ENCODE assay signal across 26 cellular contexts in the genomic region with DNA sequence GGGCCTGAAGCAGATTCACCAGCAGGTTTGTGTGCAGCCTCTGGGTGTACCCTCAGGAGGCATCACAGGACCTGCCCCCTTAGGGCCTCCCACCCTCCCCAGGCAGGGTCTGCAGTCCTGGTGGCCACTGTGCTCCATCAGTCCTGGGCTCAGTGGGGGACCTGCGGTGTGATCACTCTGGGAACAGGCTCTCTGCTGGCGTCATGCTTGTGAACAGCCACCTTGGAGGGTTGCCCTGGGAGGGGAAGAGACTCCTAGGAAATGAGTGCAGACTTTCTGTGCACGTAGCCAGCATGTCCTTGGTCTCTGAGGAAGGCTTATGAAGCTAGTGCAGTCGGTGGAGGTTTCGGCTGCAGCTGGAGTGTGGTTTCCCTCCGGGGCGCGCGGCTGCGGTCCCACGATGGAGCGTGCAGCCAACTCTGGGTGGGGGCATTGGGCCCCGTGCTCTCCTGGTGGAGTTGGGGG.
DNase-seq lines count a peak whose midpoint lies in the region; ATAC-seq and TF ChIP-seq lines count a peak whose summit lies in the region.
"Had no signal": no experiment of that assay in that cellular context is flagged by ENCODE, and none has a peak within 500 bp of the region (broad histone marks: within the 10 kb centered on the region; RNA-seq: fewer than 3 reads in every experiment).

No MANE protein-coding gene starts in this region.

- H3K9me3 ChIP-seq in Peyer's patch: no peaks in the 10 kb centered on the region
- H3K9me3 ChIP-seq: HAP-1, right lobe of liver, thyroid gland had no signal

- H3K4me1 Mint-ChIP-seq in activated naive CD8-positive, alpha-beta T cell treated with anti-CD3 and anti-CD28 coated beads, Interleukin-2, amount 10 ng/mL, durations not matched to agents 7 days and 5 days: peaks cover 19% of the 10 kb centered on the region
- H3K4me1 Mint-ChIP-seq in activated naive CD8-positive, alpha-beta T cell treated with anti-CD3 and anti-CD28 coated beads for 36 hours: peaks cover 24% of the 10 kb centered on the region
- peaks cover 10% of the 10 kb centered on the region for H3K4me1 Mint-ChIP-seq in brain
- peaks cover 11 to 35% (median 30%) of the 10 kb centered on the region in 4 donors for H3K4me1 Mint-ChIP-seq in naive thymus-derived CD8-positive, alpha-beta T cell
- H3K4me1 Mint-ChIP-seq: activated T-helper 17 cell treated with anti-CD3 and anti-CD28 coated beads, Interleukin-2, amount 50 U/mL, for 72 hours had no signal

- no peak for DNase-seq in activated naive CD8-positive, alpha-beta T cell treated with anti-CD3 and anti-CD28 coated beads, Interleukin-2, amount 10 ng/mL, durations not matched to agents 7 days and 5 days
- no peak for DNase-seq in activated naive CD8-positive, alpha-beta T cell treated with anti-CD3 and anti-CD28 coated beads for 36 hours
- DNase-seq in naive thymus-derived CD8-positive, alpha-beta T cell: peak in 1 of 10 donors; percentile 38
- DNase-seq in caudate nucleus (lab: John Stamatoyannopoulos, UW) (no peak), Peyer's patch (no peak)
- DNase-seq: activated CD4-positive, alpha-beta T cell treated with anti-CD3 and anti-CD28 coated beads, Interleukin-2, amount 10 ng/mL, durations not matched to agents 7 days and 5 days; AML-193; COR-L47; erythroblast; foreskin melanocyte; Karpas-422; NCI-H1694 treated with DMSO at 0.1 percent for 48 hours; NCI-H2171 treated with DMSO at 0.1 percent for 48 hours; NCI-H69; right lobe of liver; stimulated activated naive CD8-positive, alpha-beta T cell treated with anti-CD3 and anti-CD28 coated beads, Interleukin-15, Interleukin-2, amounts not matched to agents 100 U/mL and 50 U/mL, for 24 hours; thyroid gland; WERI-Rb-1 had no signal

- peak overlapping the region; percentile 62 for H3K27ac Mint-ChIP-seq in activated naive CD8-positive, alpha-beta T cell treated with anti-CD3 and anti-CD28 coated beads, Interleukin-2, amount 10 ng/mL, durations not matched to agents 7 days and 5 days
- H3K27ac Mint-ChIP-seq in activated naive CD8-positive, alpha-beta T cell treated with anti-CD3 and anti-CD28 coated beads for 36 hours: no peak overlapping the region
- peak overlapping the region in 4 of 5 experiments; percentile 31 to 89 (median 56) for H3K27ac Mint-ChIP-seq in brain
- H3K27ac Mint-ChIP-seq in naive thymus-derived CD8-positive, alpha-beta T cell: peak overlapping the region; percentile 52 to 95 (median 83)
- H3K27ac Mint-ChIP-seq: activated T-helper 17 cell treated with anti-CD3 and anti-CD28 coated beads, Interleukin-2, amount 50 U/mL, for 72 hours; natural killer cell treated with Interleukin-12 subunit alpha and Interleukin-12 subunit beta and Interleukin-15 and Interleukin-18, amount 100 ng/mL, for 72 hours; T-helper 2 cell treated with Interferon-gamma antibody and Interleukin-4, amounts not matched to agents 5 μg/mL and 100 μg/mL, for 36 hours had no signal

- H3K4me1 ChIP-seq in Peyer's patch: no peaks in the 10 kb centered on the region
- H3K4me1 ChIP-seq: HAP-1, right lobe of liver, thyroid gland had no signal

- no peak overlapping the region for H3K4me3 ChIP-seq in Peyer's patch
- H3K4me3 ChIP-seq: GM12878, HAP-1, right lobe of liver, thyroid gland had no signal

- H3K27me3 Mint-ChIP-seq in activated naive CD8-positive, alpha-beta T cell treated with anti-CD3 and anti-CD28 coated beads, Interleukin-2, amount 10 ng/mL, durations not matched to agents 7 days and 5 days: no peaks in the 10 kb centered on the region
- H3K27me3 Mint-ChIP-seq in activated naive CD8-positive, alpha-beta T cell treated with anti-CD3 and anti-CD28 coated beads for 36 hours: no peaks in the 10 kb centered on the region
- H3K27me3 Mint-ChIP-seq in brain: no peaks in the 10 kb centered on the region
- no peaks in the 10 kb centered on the region for H3K27me3 Mint-ChIP-seq in naive thymus-derived CD8-positive, alpha-beta T cell
- H3K27me3 Mint-ChIP-seq: activated CD4-positive, alpha-beta T cell treated with anti-CD3 and anti-CD28 coated beads, Interleukin-2, amount 10 ng/mL, durations not matched to agents 7 days and 5 days; activated T-helper 17 cell treated with anti-CD3 and anti-CD28 coated beads, Interleukin-2, amount 50 U/mL, for 72 hours; natural killer cell treated with Interleukin-12 subunit alpha and Interleukin-12 subunit beta and Interleukin-15 and Interleukin-18, amount 100 ng/mL, for 72 hours had no signal

- peaks cover 0 to 16% (median 0%) of the 10 kb centered on the region in 3 donors for H3K36me3 ChIP-seq in Peyer's patch

- no peaks in the 10 kb centered on the region for H3K9me3 Mint-ChIP-seq in activated naive CD8-positive, alpha-beta T cell treated with anti-CD3 and anti-CD28 coated beads, Interleukin-2, amount 10 ng/mL, durations not matched to agents 7 days and 5 days
- no peaks in the 10 kb centered on the region for H3K9me3 Mint-ChIP-seq in activated naive CD8-positive, alpha-beta T cell treated with anti-CD3 and anti-CD28 coated beads for 36 hours
- H3K9me3 Mint-ChIP-seq in brain: no peaks in the 10 kb centered on the region
- no peaks in the 10 kb centered on the region for H3K9me3 Mint-ChIP-seq in naive thymus-derived CD8-positive, alpha-beta T cell
- H3K9me3 Mint-ChIP-seq: activated CD4-positive, alpha-beta T cell treated with anti-CD3 and anti-CD28 coated beads, Interleukin-2, amount 10 ng/mL, durations not matched to agents 7 days and 5 days; activated T-helper 17 cell treated with anti-CD3 and anti-CD28 coated beads, Interleukin-2, amount 50 U/mL, for 72 hours; natural killer cell treated with Interleukin-12 subunit alpha and Interleukin-12 subunit beta and Interleukin-15 and Interleukin-18, amount 100 ng/mL, for 72 hours; T-helper 2 cell treated with Interferon-gamma antibody and Interleukin-4, amounts not matched to agents 5 μg/mL and 100 μg/mL, for 36 hours had no signal

- H3K27ac ChIP-seq in caudate nucleus (ENCODE audit: low read depth, low read length) (no peak overlapping the region), Peyer's patch (no peak overlapping the region)
- H3K27ac ChIP-seq: right lobe of liver, thyroid gland, WERI-Rb-1 had no signal

- ATAC-seq in activated naive CD8-positive, alpha-beta T cell treated with anti-CD3 and anti-CD28 coated beads, Interleukin-2, amount 10 ng/mL, durations not matched to agents 7 days and 5 days (ENCODE audit: low read depth): no peak
- ATAC-seq in naive thymus-derived CD8-positive, alpha-beta T cell: no peak
- ATAC-seq in HG03045 (IDR thresholded peaks at IDR 0.05; ENCODE audit: unreplicated experiment) (no peak), GM21381 (IDR thresholded peaks at IDR 0.05; ENCODE audit: unreplicated experiment) (no peak)
- ATAC-seq: activated T-helper 17 cell treated with anti-CD3 and anti-CD28 coated beads, Interleukin-2, amount 50 U/mL, for 72 hours; GM12878; natural killer cell treated with Interleukin-12 subunit alpha and Interleukin-12 subunit beta and Interleukin-15 and Interleukin-18, amount 100 ng/mL, for 72 hours; right lobe of liver; stimulated activated naive CD8-positive, alpha-beta T cell treated with anti-CD3 and anti-CD28 coated beads, Interleukin-15, Interleukin-2, amounts not matched to agents 100 U/mL and 50 U/mL, for 24 hours had no signal

- H3K4me3 Mint-ChIP-seq in activated naive CD8-positive, alpha-beta T cell treated with anti-CD3 and anti-CD28 coated beads, Interleukin-2, amount 10 ng/mL, durations not matched to agents 7 days and 5 days: peak overlapping the region; percentile 7
- no peak overlapping the region for H3K4me3 Mint-ChIP-seq in activated naive CD8-positive, alpha-beta T cell treated with anti-CD3 and anti-CD28 coated beads for 36 hours
- no peak overlapping the region for H3K4me3 Mint-ChIP-seq in brain
- peak overlapping the region in 9 of 10 donors; percentile 38 to 79 (median 61) for H3K4me3 Mint-ChIP-seq in naive thymus-derived CD8-positive, alpha-beta T cell
- H3K4me3 Mint-ChIP-seq: activated CD4-positive, alpha-beta T cell treated with anti-CD3 and anti-CD28 coated beads, Interleukin-2, amount 10 ng/mL, durations not matched to agents 7 days and 5 days; activated T-helper 17 cell treated with anti-CD3 and anti-CD28 coated beads, Interleukin-2, amount 50 U/mL, for 72 hours; natural killer cell treated with Interleukin-12 subunit alpha and Interleukin-12 subunit beta and Interleukin-15 and Interleukin-18, amount 100 ng/mL, for 72 hours; T-helper 2 cell treated with Interferon-gamma antibody and Interleukin-4, amounts not matched to agents 5 μg/mL and 100 μg/mL, for 36 hours had no signal

- no peaks in the 10 kb centered on the region for H3K27me3 ChIP-seq in Peyer's patch
- H3K27me3 ChIP-seq: right lobe of liver, thyroid gland had no signal

- peaks cover 10% of the 10 kb centered on the region for H3K36me3 Mint-ChIP-seq in activated naive CD8-positive, alpha-beta T cell treated with anti-CD3 and anti-CD28 coated beads, Interleukin-2, amount 10 ng/mL, durations not matched to agents 7 days and 5 days
- peaks cover 13% of the 10 kb centered on the region for H3K36me3 Mint-ChIP-seq in activated naive CD8-positive, alpha-beta T cell treated with anti-CD3 and anti-CD28 coated beads for 36 hours
- peaks cover 28% of the 10 kb centered on the region for H3K36me3 Mint-ChIP-seq in brain
- H3K36me3 Mint-ChIP-seq in naive thymus-derived CD8-positive, alpha-beta T cell: peaks cover 0 to 44% (median 9%) of the 10 kb centered on the region in 3 donors

- TF ChIP-seq CTCF in brain (conservative IDR thresholded peaks at IDR 0.05) (no peak), Peyer's patch (IDR thresholded peaks at IDR 0.05) (no peak)

- no peak for TF ChIP-seq POLR2A in Peyer's patch (IDR thresholded peaks at IDR 0.05)

- POLR2A ChIA-PET in activated naive CD8-positive, alpha-beta T cell treated with anti-CD3 and anti-CD28 coated beads, Interleukin-2, amount 10 ng/mL, durations not matched to agents 7 days and 5 days (lab: Charles Lee): interaction anchor here (1.3 to 1.4 kb wide), 2 partner anchors 23 to 44 kb away, joined by 3 to 8 read pairs; no protein-coding TSS in a partner anchor
- POLR2A ChIA-PET in naive thymus-derived CD8-positive, alpha-beta T cell (lab: Charles Lee): interaction anchor here (0.7 to 5.0 kb wide), 6 partner anchors 8 to 78 kb away, joined by 3 to 40 read pairs (median 10); no protein-coding TSS in a partner anchor

Comparison
In these comparisons a context has a peak if more than half of its experiments do, and no peak if none do; other contexts are left out.
1. H3K4me3 Mint-ChIP-seq: peak in activated naive CD8-positive, alpha-beta T cell treated with anti-CD3 and anti-CD28 coated beads, Interleukin-2, amount 10 ng/mL, durations not matched to agents 7 days and 5 days (single experiment) and naive thymus-derived CD8-positive, alpha-beta T cell (9 of 10); none in activated naive CD8-positive, alpha-beta T cell treated with anti-CD3 and anti-CD28 coated beads for 36 hours (single experiment) and brain (0 of 5).